In genomic region chr1:153696741-153697140, GRCh38 we compare ENCODE assay signal across 1 cellular context.
TF ChIP-seq lines count a peak whose summit lies in the region.

No MANE protein-coding gene starts in this region.

TF ChIP-seq in HCT116, 20 proteins besides CTCF, POLR2A, EP300 and RAD21:
- TF ChIP-seq ZNF274 (IDR thresholded peaks at IDR 0.05; ENCODE audit: low read depth, low read length) = no peak
- no peak for TF ChIP-seq TCF7L2 (IDR thresholded peaks at IDR 0.05; ENCODE audit: borderline replicate concordance, extremely low read depth, insufficient read depth, insufficient read length)
- no peak for TF ChIP-seq EGR1 (IDR thresholded peaks at IDR 0.05; ENCODE audit: low read depth)
- no peak for TF ChIP-seq JUND (IDR thresholded peaks at IDR 0.05)
- no peak for TF ChIP-seq SIN3A (IDR thresholded peaks at IDR 0.05; ENCODE audit: low read depth)
- no peak for TF ChIP-seq EZH2 (IDR thresholded peaks at IDR 0.05)
- no peak for TF ChIP-seq CBX3 (IDR thresholded peaks at IDR 0.05; ENCODE audit: low read depth)
- TF ChIP-seq REST (IDR thresholded peaks at IDR 0.05; ENCODE audit: low read depth) = no peak
- no peak for TF ChIP-seq CEBPB (IDR thresholded peaks at IDR 0.05; ENCODE audit: low read depth)
- no peak for TF ChIP-seq EZH2phosphoT487 (IDR thresholded peaks at IDR 0.05; ENCODE audit: borderline replicate concordance)
